In genomic region chr10:132518572-132519381, GRCh38 we compare ENCODE assay signal across 9 cellular contexts. TPM values are rescaled to one million over a fixed set of nuclear protein-coding genes. Genes with fewer than 3 reads are reported as not detected.
DNase-seq lines count a peak whose midpoint lies in the region; ATAC-seq and TF ChIP-seq lines count a peak whose summit lies in the region.
"Had no signal": no experiment of that assay in that cellular context is flagged by ENCODE, and none has a peak within 500 bp of the region (broad histone marks: within the 10 kb centered on the region; RNA-seq: fewer than 3 reads in every experiment).

No MANE protein-coding gene starts in this region.

- no peaks in the 10 kb centered on the region for H3K9me3 ChIP-seq in Peyer's patch
- no peaks in the 10 kb centered on the region for H3K9me3 ChIP-seq in hepatocyte (ENCODE audit: low read depth)
- no peaks in the 10 kb centered on the region for H3K9me3 ChIP-seq in skeletal muscle tissue (ENCODE audit: control insufficient read depth in 3 of 3, low read length in 3 of 3)
- H3K9me3 ChIP-seq in GM23248 (ENCODE audit: low read depth), result no peaks in the 10 kb centered on the region

- no peak overlapping the region for H2AFZ ChIP-seq in hepatocyte
- H2AFZ ChIP-seq in GM23248, result no peak overlapping the region

- H3K27me3 ChIP-seq in Peyer's patch (no peaks in the 10 kb centered on the region), hepatocyte (no peaks in the 10 kb centered on the region), skeletal muscle tissue (ENCODE audit: control insufficient read depth in 3 of 3, insufficient read depth in 3 of 3, low read length in 3 of 3) (no peaks in the 10 kb centered on the region), GM23248 (replicated peaks; ENCODE audit: insufficient read depth) (no peaks in the 10 kb centered on the region)

- H3K9ac ChIP-seq in skeletal muscle tissue (ENCODE audit: low read depth in 1 of 3, low read length in 3 of 3) (peak overlapping the region; percentile 57 to 88 (median 73)), GM23248 (no peak overlapping the region)

- H4K20me1 ChIP-seq in hepatocyte (ENCODE audit: insufficient read depth, poor library complexity, severe bottlenecking) (no peaks in the 10 kb centered on the region), GM23248 (ENCODE audit: insufficient read depth) (no peaks in the 10 kb centered on the region)

- H3K79me2 ChIP-seq in hepatocyte (no peaks in the 10 kb centered on the region), GM23248 (ENCODE audit: insufficient read depth) (no peaks in the 10 kb centered on the region)

- in situ Hi-C loops in GM23248 (cut with MboI), result no loop called here

- peak; percentile 84 for DNase-seq in HT-29 (ENCODE audit: low spot score)
- peak in 2 of 3 donors; percentile 83 to 90 for DNase-seq in Peyer's patch
- peak; percentile 86 for DNase-seq in hepatocyte (ENCODE audit: low spot score)
- no peak for DNase-seq in foreskin melanocyte
- no peak for DNase-seq in GM23248
- DNase-seq in activated naive CD4-positive, alpha-beta T cell (lab: John Stamatoyannopoulos, UW), result no peak
- DNase-seq: activated CD4-positive, alpha-beta T cell treated with anti-CD3 and anti-CD28 coated beads, Interleukin-2, amount 50 U/mL, for 1 hour had no signal

- peak overlapping the region in 2 of 4 donors; percentile 53 to 78 for H3K27ac ChIP-seq in Peyer's patch
- peak overlapping the region; percentile 97 for H3K27ac ChIP-seq in hepatocyte
- peak overlapping the region; percentile 98 for H3K27ac ChIP-seq in skeletal muscle tissue (ENCODE audit: low read depth, low read length)
- H3K27ac ChIP-seq in GM23248, result no peak overlapping the region

- ATAC-seq in GM21737 (IDR thresholded peaks at IDR 0.05; ENCODE audit: unreplicated experiment), result no peak

- no peaks in the 10 kb centered on the region for H3K36me3 ChIP-seq in Peyer's patch
- no peaks in the 10 kb centered on the region for H3K36me3 ChIP-seq in hepatocyte (replicated peaks; ENCODE audit: insufficient read depth, low read depth)
- H3K36me3 ChIP-seq in skeletal muscle tissue (ENCODE audit: control insufficient read depth in 3 of 3, insufficient read depth in 3 of 3, low read length in 3 of 3), result no peaks in the 10 kb centered on the region
- no peaks in the 10 kb centered on the region for H3K36me3 ChIP-seq in GM23248 (ENCODE audit: low read depth)

- H3F3A ChIP-seq in GM23248 (ENCODE audit: insufficient read depth), result no peaks in the 10 kb centered on the region

- peaks cover 0 to 43% (median 4%) of the 10 kb centered on the region in 4 donors for H3K4me1 ChIP-seq in Peyer's patch
- H3K4me1 ChIP-seq in hepatocyte (ENCODE audit: insufficient read depth), result peaks cover 59% of the 10 kb centered on the region
- H3K4me1 ChIP-seq in skeletal muscle tissue (ENCODE audit: control insufficient read depth in 3 of 3, insufficient read depth in 3 of 3, low read length in 3 of 3), result peaks cover 58 to 70% (median 68%) of the 10 kb centered on the region in 3 donors
- peaks cover 28% of the 10 kb centered on the region for H3K4me1 ChIP-seq in GM23248 (ENCODE audit: insufficient read depth)

- H3K9me2 ChIP-seq in hepatocyte (replicated peaks; ENCODE audit: insufficient read depth) (no peaks in the 10 kb centered on the region), GM23248 (ENCODE audit: insufficient read depth) (no peaks in the 10 kb centered on the region)

- TF ChIP-seq CTCF in Peyer's patch (IDR thresholded peaks at IDR 0.05) (peak in 1 of 6 experiments; percentile 7), hepatocyte (IDR thresholded peaks at IDR 0.05; ENCODE audit: poor library complexity) (no peak)

- H3K4me3 ChIP-seq in Peyer's patch (peak overlapping the region in 2 of 4 donors; percentile 23 to 40), hepatocyte (no peak overlapping the region), skeletal muscle tissue (ENCODE audit: low read length in 3 of 3) (peak overlapping the region; percentile 41 to 67 (median 54)), GM23248 (no peak overlapping the region)

- H3K4me2 ChIP-seq in hepatocyte, result peak overlapping the region; percentile 65
- no peak overlapping the region for H3K4me2 ChIP-seq in GM23248 (ENCODE audit: unreplicated experiment)

- 27% methylated on average over 29 of the region's 29 CpGs for WGBS in hepatocyte (ENCODE audit: low lambda C conversion rate, missing lambda C conversion rate)
- WGBS in GM23248 (ENCODE audit: low coverage in 1 of 2, low lambda C conversion rate in 2 of 2, missing lambda C conversion rate in 2 of 2), 2 experiments, result 89 to 94% methylated on average over 29 of the region's 29 CpGs

- peak in 1 of 2 donors; percentile 34 for TF ChIP-seq POLR2A in Peyer's patch (IDR thresholded peaks at IDR 0.05)

RNA-seq across cellular contexts. Expression of gene INPP5A, which starts 18.8 kb away (rescaled TPM):
- 18.0 and 22.7 TPM in 2 replicates for total RNA-seq in HT-29 (2014; rRNA removed; shearing (Covaris generic))
- total RNA-seq in Peyer's patch (10 to 100 TPM; 33.8 to 76.4 (median 38.1) TPM), hepatocyte (53.6 and 55.8 TPM in 2 replicates), skeletal muscle tissue (50.6 TPM)
- polyA plus RNA-seq in hepatocyte (35.1 and 41.2 TPM in 2 replicates), GM23248 (2016; fragmentation: Nextera tagmentation; extraction: Ambion mirVana) (2.3 and 2.8 TPM in 2 replicates)
- 35.2 and 39.3 TPM in 2 replicates for total RNA-seq in GM23248 (2014; rRNA removed; shearing (Covaris generic))

Comparison
In these comparisons a context has a peak if more than half of its experiments do, and no peak if none do; other contexts are left out.
1. DNase-seq: peak in HT-29 (single experiment), Peyer's patch (2 of 3) and hepatocyte (single experiment); none in foreskin melanocyte (single experiment), GM23248 (single experiment) and activated naive CD4-positive, alpha-beta T cell (0 of 4).
2. H3K4me3 ChIP-seq: peak in skeletal muscle tissue (3 of 3); none in hepatocyte (single experiment) and GM23248 (single experiment).